ENCODE assay signal across 8 cellular contexts in genomic region chr1:180632326-180633088, GRCh38. TPM values are rescaled to one million over a fixed set of nuclear protein-coding genes. Genes with fewer than 3 reads are reported as not detected.
DNase-seq lines count a peak whose midpoint lies in the region; ATAC-seq, FAIRE-seq and TF ChIP-seq lines count a peak whose summit lies in the region.

No MANE protein-coding gene starts in this region.

- 4% methylated on average over 19 of the region's 44 CpGs for WGBS in GM12878 (ENCODE audit: insufficient coverage, insufficient replicate concordance, low lambda C conversion rate, missing lambda C conversion rate)
- under 1% methylated on average over 23 of the region's 44 CpGs for WGBS in smooth muscle cell (ENCODE audit: low lambda C conversion rate)

- H3K4me3 ChIP-seq in HUES6 (ENCODE audit: low read depth, low read length) (peak overlapping the region; percentile 99), GM12878 (peak overlapping the region; percentile 89), iPS-18a (ENCODE audit: low read length) (peak overlapping the region; percentile 73), smooth muscle cell (peak overlapping the region; percentile 67)

- in situ Hi-C loops in G401 (cut with HindIII; ENCODE audit: low sequenced_read_pairs) (no loop called here), GM12878 (cut with MboI) (loop anchor here (25.0 kb wide), 1 partner anchor 530 kb away; no protein-coding TSS in a partner anchor)

- peak overlapping the region; percentile 66 for H3K27ac ChIP-seq in HUES6 (ENCODE audit: low read depth, low read length)
- peak overlapping the region; percentile 56 for H3K27ac ChIP-seq in GM12878 (ENCODE audit: control insufficient read depth, insufficient read depth)
- H3K27ac ChIP-seq in iPS-18a (ENCODE audit: low read length) = peak overlapping the region; percentile 77
- H3K27ac ChIP-seq in smooth muscle cell (ENCODE audit: low read depth) = peak overlapping the region; percentile 25

- no peak for TF ChIP-seq EP300 in GM12878 (IDR thresholded peaks at IDR 0.05; ENCODE audit: borderline replicate concordance in 1 of 2, control insufficient read depth in 1 of 2, low read depth in 2 of 2, low read length in 2 of 2)

- peak overlapping the region; percentile 91 for H3K9ac ChIP-seq in HUES6 (ENCODE audit: low read length)
- H3K9ac ChIP-seq in GM12878 (ENCODE audit: control insufficient read depth, insufficient read depth, low read length) = peak overlapping the region; percentile 57
- H3K9ac ChIP-seq in iPS-18a (ENCODE audit: low read length) = peak overlapping the region; percentile 79
- peak overlapping the region; percentile 43 for H3K9ac ChIP-seq in smooth muscle cell (ENCODE audit: low read depth)

- ATAC-seq in GM21526 (IDR thresholded peaks at IDR 0.05; ENCODE audit: low FRiP score, unreplicated experiment) (peak; percentile 35), GM12878 (peak; percentile 66)

- TF ChIP-seq POLR2A in GM12878 (IDR thresholded peaks at IDR 0.05; ENCODE audit: low read depth, low read length) = no peak

- H3K9me3 ChIP-seq in HUES6 (ENCODE audit: control insufficient read depth, insufficient read depth, low read depth, low read length) = no peaks in the 10 kb centered on the region
- no peaks in the 10 kb centered on the region for H3K9me3 ChIP-seq in GM12878 (replicated peaks; ENCODE audit: control insufficient read depth, insufficient read depth, low read length)
- no peaks in the 10 kb centered on the region for H3K9me3 ChIP-seq in iPS-18a (ENCODE audit: control insufficient read depth, low read depth, low read length)
- no peaks in the 10 kb centered on the region for H3K9me3 ChIP-seq in smooth muscle cell (replicated peaks; ENCODE audit: low read depth)

- FAIRE-seq in GM12878 (lab: Jason Lieb, UNC) = no peak

- SMC1A ChIA-PET in GM12878 (lab: Charles Lee; ENCODE audit: uncharacterized antibody, unreplicated experiment) = interaction anchor here (0.6 to 4.1 kb wide), 18 partner anchors 9 to 230 kb away, joined by 3 to 34 read pairs (median 3); no protein-coding TSS in a partner anchor

- TF ChIP-seq CTCF in GM12878 (IDR thresholded peaks at IDR 0.05 in 2 of 3, conservative IDR thresholded peaks at IDR 0.05 in 1 of 3; ENCODE audit: control insufficient read depth in 2 of 3, extremely low read depth in 1 of 3, insufficient read depth in 1 of 3, low read depth in 3 of 3, low read length in 3 of 3) (peak in 2 of 3 experiments; percentile 23; a peak in 1 of 6 replicates), smooth muscle cell (IDR thresholded peaks at IDR 0.05; ENCODE audit: borderline replicate concordance, insufficient read depth, poor library complexity, severe bottlenecking) (peak; percentile 3)

- TF ChIP-seq RAD21 in GM12878 (IDR thresholded peaks at IDR 0.05; ENCODE audit: insufficient read depth, low read depth, low read length) = no peak

- H3K4me1 ChIP-seq in HUES6 (ENCODE audit: control insufficient read depth, insufficient read depth, low read length) = peaks cover 6% of the 10 kb centered on the region
- peaks cover 8% of the 10 kb centered on the region for H3K4me1 ChIP-seq in GM12878 (ENCODE audit: control insufficient read depth, insufficient read depth, low read length)
- H3K4me1 ChIP-seq in iPS-18a (ENCODE audit: control insufficient read depth, low read depth, low read length) = peaks cover 25% of the 10 kb centered on the region
- H3K4me1 ChIP-seq in smooth muscle cell (ENCODE audit: low read depth) = peaks cover 20% of the 10 kb centered on the region

- H2AFZ ChIP-seq in GM12878 (ENCODE audit: control insufficient read depth, low read depth, low read length) (peak overlapping the region; percentile 76), smooth muscle cell (ENCODE audit: low read depth) (peak overlapping the region; percentile 81)

- intact Hi-C loops in GM12878 (cut with micrococcal nuclease; ENCODE audit: unreplicated experiment) = loop anchor here (2.0 to 10.0 kb wide), 4 partner anchors 100 to 512 kb away; no protein-coding TSS in a partner anchor

- POLR2A ChIA-PET in GM12878 (lab: Charles Lee) = interaction anchor here (0.6 to 1.3 kb wide), 6 partner anchors 8 to 401 kb away, joined by 3 to 6 read pairs (median 4); partner anchors contain the start of genes KIAA1614 and MR1

- H3F3A ChIP-seq in smooth muscle cell (ENCODE audit: low read depth) = no peaks in the 10 kb centered on the region

- peaks cover 9% of the 10 kb centered on the region for H3K79me2 ChIP-seq in GM12878 (ENCODE audit: control insufficient read depth, insufficient read depth, low read length)
- peaks cover 40% of the 10 kb centered on the region for H3K79me2 ChIP-seq in smooth muscle cell (ENCODE audit: low read depth)

- H3K27me3 ChIP-seq in HUES6 (ENCODE audit: control insufficient read depth, insufficient read depth, low read length) (no peaks in the 10 kb centered on the region), GM12878 (replicated peaks in 1 of 2; ENCODE audit: control insufficient read depth in 2 of 2, insufficient read depth in 2 of 2, low read length in 1 of 2) (no peaks in the 10 kb centered on the region), iPS-18a (ENCODE audit: control insufficient read depth, insufficient read depth, low read length) (no peaks in the 10 kb centered on the region), smooth muscle cell (ENCODE audit: low read depth) (no peaks in the 10 kb centered on the region)

- peak overlapping the region; percentile 68 for H3K4me2 ChIP-seq in GM12878 (ENCODE audit: control insufficient read depth, insufficient read depth)
- peak overlapping the region; percentile 85 for H3K4me2 ChIP-seq in smooth muscle cell

- RAD21 ChIA-PET in GM12878 (lab: Charles Lee; ENCODE audit: unreplicated experiment) = interaction anchor here (0.6 to 3.3 kb wide), 12 partner anchors 8 to 1638 kb away, joined by 3 to 14 read pairs (median 4); partner anchors contain the start of gene ACBD6

- H4K20me1 ChIP-seq in GM12878 (ENCODE audit: control insufficient read depth, insufficient read depth) = no peaks in the 10 kb centered on the region
- H4K20me1 ChIP-seq in smooth muscle cell (ENCODE audit: low read depth) = peaks cover 41% of the 10 kb centered on the region

- CTCF ChIA-PET in GM12878 (lab: Yijun Ruan, JAX) = interaction anchor here (1.0 to 3.5 kb wide), 9 partner anchors 9 to 509 kb away, joined by 3 to 37 read pairs (median 3); no protein-coding TSS in a partner anchor

- BruUV-seq in GM12878 (replicated peaks; lab: Mats Ljungman, UMichigan) = no TSS peak

- DNase-seq in G401 (ENCODE audit: low spot score) (peak; percentile 63), T follicular helper cell (ENCODE audit: low read depth) (peak; percentile 37), GM12878 (ENCODE audit: low read depth, low spot score) (no peak), smooth muscle cell (lab: John Stamatoyannopoulos, UW; ENCODE audit: unreplicated experiment) (peak; percentile 68), EL (no peak)

- no peaks in the 10 kb centered on the region for H3K36me3 ChIP-seq in HUES6 (ENCODE audit: control insufficient read depth, insufficient read depth, low read length)
- no peaks in the 10 kb centered on the region for H3K36me3 ChIP-seq in GM12878 (ENCODE audit: control insufficient read depth in 2 of 2, insufficient read depth in 2 of 2, low read length in 1 of 2)
- no peaks in the 10 kb centered on the region for H3K36me3 ChIP-seq in iPS-18a (ENCODE audit: control insufficient read depth, low read depth, low read length)
- H3K36me3 ChIP-seq in smooth muscle cell (ENCODE audit: low read depth) = no peaks in the 10 kb centered on the region

TF ChIP-seq in GM12878, 131 proteins besides CTCF, POLR2A, EP300 and RAD21 (continues in another document):
- TF ChIP-seq RUNX3 (IDR thresholded peaks at IDR 0.05; ENCODE audit: low read length) = peak; percentile 29; the same call in 1 of the 2 replicates
- TF ChIP-seq, protein P1, sequence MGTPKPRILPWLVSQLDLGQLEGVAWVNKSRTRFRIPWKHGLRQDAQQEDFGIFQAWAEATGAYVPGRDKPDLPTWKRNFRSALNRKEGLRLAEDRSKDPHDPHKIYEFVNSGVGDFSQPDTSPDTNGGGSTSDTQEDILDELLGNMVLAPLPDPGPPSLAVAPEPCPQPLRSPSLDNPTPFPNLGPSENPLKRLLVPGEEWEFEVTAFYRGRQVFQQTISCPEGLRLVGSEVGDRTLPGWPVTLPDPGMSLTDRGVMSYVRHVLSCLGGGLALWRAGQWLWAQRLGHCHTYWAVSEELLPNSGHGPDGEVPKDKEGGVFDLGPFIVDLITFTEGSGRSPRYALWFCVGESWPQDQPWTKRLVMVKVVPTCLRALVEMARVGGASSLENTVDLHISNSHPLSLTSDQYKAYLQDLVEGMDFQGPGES (IDR thresholded peaks at IDR 0.05) = no peak
- TF ChIP-seq KDM1A (IDR thresholded peaks at IDR 0.05; ENCODE audit: borderline replicate concordance) = no peak
- peak; percentile 54; the same call in 1 of the 2 replicates for TF ChIP-seq ZNF217 (IDR thresholded peaks at IDR 0.05)
- TF ChIP-seq GATAD2B (conservative IDR thresholded peaks at IDR 0.05; ENCODE audit: low read depth) = peak; percentile 84; the same call in 1 of the 2 replicates
- TF ChIP-seq MEF2A (IDR thresholded peaks at IDR 0.05; ENCODE audit: insufficient read depth, low read depth, low read length) = no peak
- 0 out of 2 replicates have a peak, but pooled peaks have one; percentile 11 for TF ChIP-seq ZSCAN29 (IDR thresholded peaks at IDR 0.05)
- TF ChIP-seq NFIC (IDR thresholded peaks at IDR 0.05; ENCODE audit: low read depth, low read length) = no peak
- TF ChIP-seq IKZF2 (IDR thresholded peaks at IDR 0.05) = 0 out of 4 replicates have a peak, but pooled peaks of 1 of the 2 experiments have one; percentile 6

RNA-seq across cellular contexts. Expression of gene XPR1, which starts 0.7 kb away (rescaled TPM):
- total RNA-seq in G401 (2014; rRNA removed; shearing (Covaris generic)) = 29.6 and 62.3 TPM in 2 replicates
- total RNA-seq in GM12878 (2013; cell fraction: nucleolus; rRNA removed) = 26.2 and 29.8 TPM in 2 replicates
- total RNA-seq in GM12878 (2014; rRNA removed) (14.2 and 18.0 TPM in 2 replicates), GM12878 (2014; rRNA removed; fragmentation: Illumina TruSeq; extraction: Trizol) (12.4 and 13.2 TPM in 2 replicates), GM12878 (2021) (13.4 and 16.9 TPM in 2 replicates), smooth muscle cell (27.6 and 33.8 TPM in 2 replicates)
- polyA plus RNA-seq in GM12878 (2011; ENCODE audit: low read depth) = 3.3 TPM
- polyA plus RNA-seq in GM12878 (2011; rRNA removed) (33.9 and 36.8 TPM in 2 replicates), GM12878 (2014; fragmentation: Illumina TruSeq; extraction: Trizol) (14.4 and 17.7 TPM in 2 replicates), GM12878 (2014; fragmentation: Nextera tagmentation; extraction: Ambion mirVana) (1 to 10 TPM; 1.1 to 1.5 TPM), GM12878 (2014; rRNA removed) (8.5 and 9.3 TPM in 2 replicates), GM12878 (2016; fragmentation: Nextera tagmentation; extraction: Ambion mirVana) (1 to 10 TPM; 5.8 to 7.6 TPM), smooth muscle cell (9.3 and 9.5 TPM in 2 replicates)
- 13.8 and 24.7 TPM in 2 replicates for polyA plus RNA-seq in GM12878 (2011; cell fraction: cytosol; rRNA removed)
- 7.8 and 9.3 TPM in 2 replicates for polyA plus RNA-seq in GM12878 (2011; cell fraction: nucleus; rRNA removed)
- polyA plus RNA-seq in GM12878 (2012) = 6.2 and 7.0 TPM in 2 replicates
- 45.1 and 54.2 TPM in 2 replicates for polyA minus RNA-seq in GM12878 (2011; rRNA and poly(A)+ RNA removed)
- polyA minus RNA-seq in GM12878 (2011; cell fraction: cytosol; rRNA and poly(A)+ RNA removed) = 9.0 and 24.4 TPM in 2 replicates
- polyA minus RNA-seq in GM12878 (2011; cell fraction: nucleus; rRNA and poly(A)+ RNA removed) = 11.5 and 16.6 TPM in 2 replicates

Comparison
In these comparisons a context has a peak if more than half of its experiments do, and no peak if none do; other contexts are left out.
1. DNase-seq: peak in G401 (single experiment), T follicular helper cell (single experiment) and smooth muscle cell (single experiment); none in GM12878 (single experiment) and EL (single experiment).
2. H3K27ac ChIP-seq: peak in every context shown above with its lines; median percentile 77 in iPS-18a; 66 in HUES6; 56 in GM12878; 25 in smooth muscle cell.
3. Peak in every context shown above with its lines, with median percentiles within 50 percentile points of each other: H3K4me3 ChIP-seq and H3K9ac ChIP-seq.